Comparison of ENCODE assay signal across 25 cellular contexts in genomic region chr1:15129944-15130343, GRCh38.
"Had no signal": no experiment of that assay in that cellular context is flagged by ENCODE, and none has a peak within 500 bp of the region (broad histone marks: within the 10 kb centered on the region; RNA-seq: fewer than 3 reads in every experiment).

No MANE protein-coding gene starts in this region.

- ATAC-seq: effector memory CD8-positive, alpha-beta T cell; esophagus mucosa; foreskin keratinocyte; gastrocnemius medialis; gastroesophageal sphincter; heart right ventricle had no signal

- H3K9me3 ChIP-seq: colonic mucosa, esophagus muscularis mucosa, esophagus squamous epithelium, gastrocnemius medialis had no signal

- DNase-seq: colonic mucosa; cortex of kidney; dermis blood vessel endothelial cell; dorsolateral prefrontal cortex; effector CD4-positive, alpha-beta T cell; effector CD8-positive, alpha-beta T cell; effector memory CD4-positive, alpha-beta T cell; effector memory CD8-positive, alpha-beta T cell; endodermal cell; erythroblast; esophagus squamous epithelium; foreskin fibroblast; foreskin keratinocyte; foreskin melanocyte; gastrocnemius medialis; glutamatergic neuron; head of caudate nucleus; heart right ventricle; hippocampal formation had no signal

- H3K36me3 ChIP-seq: colonic mucosa, esophagus muscularis mucosa, esophagus squamous epithelium, gastrocnemius medialis, gastroesophageal sphincter, heart right ventricle had no signal

- H3K4me1 ChIP-seq: colonic mucosa, esophagus muscularis mucosa, esophagus squamous epithelium, foreskin keratinocyte, gastrocnemius medialis, gastroesophageal sphincter, heart right ventricle had no signal

- H3K9me3 Mint-ChIP-seq: effector memory CD8-positive, alpha-beta T cell had no signal

- H3K27ac ChIP-seq: colonic mucosa, coronary artery, dorsolateral prefrontal cortex, epithelial cell of prostate, esophagus muscularis mucosa, esophagus squamous epithelium, foreskin keratinocyte, gastrocnemius medialis, gastroesophageal sphincter, heart right ventricle, hepatocyte had no signal

- H3K27me3 ChIP-seq: colonic mucosa, foreskin keratinocyte, gastrocnemius medialis, hepatocyte had no signal

- H3K27ac Mint-ChIP-seq: effector memory CD8-positive, alpha-beta T cell; endodermal cell had no signal

- H3K4me3 Mint-ChIP-seq: effector memory CD8-positive, alpha-beta T cell; endodermal cell had no signal

- H3K4me3 ChIP-seq: colonic mucosa, coronary artery, dorsolateral prefrontal cortex, esophagus muscularis mucosa, esophagus squamous epithelium, gastrocnemius medialis, gastroesophageal sphincter, heart right ventricle, hepatocyte had no signal
